Comparison of ENCODE assay signal across 24 cellular contexts in genomic region chr3:13934315-13934714, GRCh38. TPM values are rescaled to one million over a fixed set of nuclear protein-coding genes. Genes with fewer than 3 reads are reported as not detected.
"Had no signal": no experiment of that assay in that cellular context is flagged by ENCODE, and none has a peak within 500 bp of the region (broad histone marks: within the 10 kb centered on the region; RNA-seq: fewer than 3 reads in every experiment).

No MANE protein-coding gene starts in this region.

- H3K27me3 ChIP-seq: MG63 had no signal

- H3K4me2 ChIP-seq: SK-N-SH had no signal

- H3K4me3 ChIP-seq: MG63 had no signal

- ATAC-seq: Panc1, PC-3 had no signal

- DNase-seq: Karpas-422, KG1, MG63, NCI-H1092, NCI-H1105 treated with DMSO at 0.1 percent for 48 hours, NCI-H1436, NCI-H187, NCI-H2029, NCI-H2081 treated with DMSO at 0.1 percent for 48 hours, NCI-H2171, NCI-H226, NCI-H446, NCI-H510A, NCI-H524 treated with DMSO at 0.1 percent for 48 hours, NCI-H69, NCI-H774, PC-3, SHP77, SK-N-SH had no signal

- H3K9me3 ChIP-seq: MG63, SK-N-SH had no signal

- H3K27ac ChIP-seq: HL-60, RWPE1 had no signal

- H3K36me3 ChIP-seq: MG63 had no signal

- H3K9ac ChIP-seq: SK-N-SH had no signal

RNA-seq across cellular contexts. Expression of gene WNT7A, which starts 54.4 kb away (rescaled TPM):
- total RNA-seq: OCI-LY7, SK-MEL-5 had no signal
- polyA plus RNA-seq: SK-N-SH had no signal
